8 cellular contexts compared by ENCODE assay signal in genomic region chr17:42277342-42277712, GRCh38. TPM values are rescaled to one million over a fixed set of nuclear protein-coding genes. Genes with fewer than 3 reads are reported as not detected.
DNase-seq lines count a peak whose midpoint lies in the region; ATAC-seq and TF ChIP-seq lines count a peak whose summit lies in the region.

No MANE protein-coding gene starts in this region.

- H3K9me3 ChIP-seq in right atrium auricular region = no peaks in the 10 kb centered on the region
- no peaks in the 10 kb centered on the region for H3K9me3 ChIP-seq in skeletal muscle satellite cell (replicated peaks; ENCODE audit: low read length)

- H3K4me2 ChIP-seq in skeletal muscle satellite cell (ENCODE audit: low read length) = peak overlapping the region; percentile 98

- H3K4me1 ChIP-seq in right atrium auricular region (peaks cover 0 to 29% of the 10 kb centered on the region in 2 donors), skeletal muscle satellite cell (ENCODE audit: control insufficient read depth, insufficient read depth, low read length) (peaks cover 22% of the 10 kb centered on the region)

- no peak overlapping the region for H3K9ac ChIP-seq in skeletal muscle satellite cell (ENCODE audit: low read depth, low read length)

- DNase-seq in DMS53 (lab: John Stamatoyannopoulos, UW) (peak; percentile 67), DMS53 treated with DMSO at 0.1 percent for 48 hours (lab: John Stamatoyannopoulos, UW; ENCODE audit: unreplicated experiment) (no peak), RWPE1 (ENCODE audit: low spot score) (no peak), right atrium auricular region (ENCODE audit: low spot score) (no peak), kidney glomerular epithelial cell (lab: John Stamatoyannopoulos, UW) (no peak)

- CTCF ChIA-PET in RWPE1 (lab: Yijun Ruan, JAX) = interaction anchor here (0.5 to 0.9 kb wide), 3 partner anchors 83 to 315 kb away, joined by 3 to 7 read pairs (median 4); no protein-coding TSS in a partner anchor

- H3K27ac ChIP-seq in RWPE1 = peak overlapping the region; percentile 70
- H3K27ac ChIP-seq in right atrium auricular region = peak overlapping the region; percentile 90

- H3K27me3 ChIP-seq in right atrium auricular region (no peaks in the 10 kb centered on the region), skeletal muscle satellite cell (ENCODE audit: control insufficient read depth, insufficient read depth, low read length) (no peaks in the 10 kb centered on the region)

- POLR2A ChIA-PET in RWPE1 (lab: Yijun Ruan, JAX; ENCODE audit: low non-redundant PET) = interaction anchor here (0.7 kb wide), 1 partner anchor 55 kb away, joined by 5 read pairs; no protein-coding TSS in a partner anchor

- TF ChIP-seq CTCF in RWPE1 (conservative IDR thresholded peaks at IDR 0.05; ENCODE audit: low read depth) = no peak
- no peak for TF ChIP-seq CTCF in right atrium auricular region (IDR thresholded peaks at IDR 0.05)

- H3K4me3 ChIP-seq in right atrium auricular region = peak overlapping the region in 1 of 2 donors; percentile 92
- no peak overlapping the region for H3K4me3 ChIP-seq in skeletal muscle satellite cell (ENCODE audit: low read length)

- H3K36me3 ChIP-seq in right atrium auricular region (no peaks in the 10 kb centered on the region), skeletal muscle satellite cell (ENCODE audit: insufficient read depth, low read length) (no peaks in the 10 kb centered on the region)

- no peak for ATAC-seq in GM19455 (IDR thresholded peaks at IDR 0.05; ENCODE audit: unreplicated experiment)
- ATAC-seq in GM19397 (IDR thresholded peaks at IDR 0.05; ENCODE audit: unreplicated experiment) = no peak

RNA-seq across cellular contexts. Expression of gene STAT5B, which starts 1.1 kb away (rescaled TPM):
- total RNA-seq in right atrium auricular region = 10 to 100 TPM; 31.4 to 49.1 TPM
- total RNA-seq in skeletal muscle satellite cell (2012; rRNA removed) = 15.2 and 19.0 TPM in 2 replicates

RNA-seq across cellular contexts. Expression of gene STAT5A, which starts 11.0 kb away (rescaled TPM):
- total RNA-seq in right atrium auricular region = 10 to 100 TPM; 16.9 to 51.2 TPM
- total RNA-seq in skeletal muscle satellite cell (2012; rRNA removed) = 4.6 and 4.8 TPM in 2 replicates
